18 cellular contexts compared by ENCODE assay signal in genomic region chr22:22057617-22058378, GRCh38.
DNase-seq lines count a peak whose midpoint lies in the region; ATAC-seq, FAIRE-seq and TF ChIP-seq lines count a peak whose summit lies in the region.
"Had no signal": no experiment of that assay in that cellular context is flagged by ENCODE, and none has a peak within 500 bp of the region (broad histone marks: within the 10 kb centered on the region; RNA-seq: fewer than 3 reads in every experiment).

No MANE protein-coding gene starts in this region.

- H2BK5ac ChIP-seq in neuronal stem cell (ENCODE audit: low read length): no peak overlapping the region

- H3K4me3 ChIP-seq in HepG2 (replicated peaks in 1 of 3; ENCODE audit: insufficient read depth in 1 of 3, low read depth in 2 of 3, low read length in 3 of 3): no peak overlapping the region
- H3K4me3 ChIP-seq in right lobe of liver: no peak overlapping the region
- no peak overlapping the region for H3K4me3 ChIP-seq in K562
- H3K4me3 ChIP-seq in neuronal stem cell (ENCODE audit: low read length in 2 of 2): no peak overlapping the region
- H3K4me3 ChIP-seq: GM12878, MG63, PC-9 had no signal

- H3K36me3 ChIP-seq in HepG2 (replicated peaks in 1 of 2; ENCODE audit: control insufficient read depth in 1 of 2, insufficient read depth in 2 of 2, low read length in 2 of 2) (no peaks in the 10 kb centered on the region), right lobe of liver (peaks cover 0 to under 1% (median 0%) of the 10 kb centered on the region in 4 donors), K562 (ENCODE audit: control insufficient read depth, insufficient read depth, low read length) (no peaks in the 10 kb centered on the region), neuronal stem cell (replicated peaks in 1 of 2; ENCODE audit: control insufficient read depth in 2 of 2, insufficient read depth in 2 of 2, low read length in 2 of 2) (no peaks in the 10 kb centered on the region)
- H3K36me3 ChIP-seq: MG63 had no signal

- no peak overlapping the region for H3K14ac ChIP-seq in neuronal stem cell (ENCODE audit: low read length)

- H3K9ac ChIP-seq in HepG2 (ENCODE audit: insufficient read depth, low read depth, low read length) (no peak overlapping the region), K562 (ENCODE audit: insufficient read depth in 1 of 2, low read depth in 2 of 2, low read length in 2 of 2) (peak overlapping the region in 1 of 2 experiments; percentile 5; a peak in 1 of 4 replicates), neuronal stem cell (ENCODE audit: low read depth, low read length, poor library complexity) (no peak overlapping the region)

- H3K23ac ChIP-seq in neuronal stem cell (ENCODE audit: low read depth, low read length, poor library complexity): no peak overlapping the region

- H2AK5ac ChIP-seq in neuronal stem cell (ENCODE audit: low read depth, low read length): no peak overlapping the region

- no peak overlapping the region for H3K18ac ChIP-seq in neuronal stem cell (ENCODE audit: low read length)

- H2AFZ ChIP-seq in HepG2 (ENCODE audit: low read length): no peak overlapping the region
- no peak overlapping the region for H2AFZ ChIP-seq in K562 (ENCODE audit: low read depth, low read length)
- H2AFZ ChIP-seq in neuronal stem cell (ENCODE audit: low read length): peak overlapping the region; percentile 79
- H2AFZ ChIP-seq: PC-9 had no signal

- no peak overlapping the region for H4K91ac ChIP-seq in neuronal stem cell (ENCODE audit: low read depth, low read length, poor library complexity)

- H3K79me1 ChIP-seq in neuronal stem cell (ENCODE audit: low read depth, low read length): no peaks in the 10 kb centered on the region

- POLR2A ChIA-PET in HepG2 (lab: Yijun Ruan, JAX) (no interaction called here), K562 (lab: Yijun Ruan, JAX) (interaction anchor here (0.5 to 12.9 kb wide), 13 partner anchors 8 to 96 kb away, joined by 3 to 110 read pairs (median 4); no protein-coding TSS in a partner anchor)

- TF ChIP-seq CTCF in HepG2 (CRISPR knock-in tag; IDR thresholded peaks at IDR 0.05): no peak
- no peak for TF ChIP-seq CTCF in right lobe of liver (IDR thresholded peaks at IDR 0.05)
- no peak for TF ChIP-seq CTCF in K562 (IDR thresholded peaks at IDR 0.05 in 2 of 3, conservative IDR thresholded peaks at IDR 0.05 in 1 of 3; ENCODE audit: insufficient read depth in 2 of 3, low read depth in 1 of 3, low read length in 3 of 3)

- no peak for TF ChIP-seq RAD21 in HepG2 (CRISPR knock-in tag; IDR thresholded peaks at IDR 0.05)
- TF ChIP-seq RAD21 in K562 (CRISPR knock-in tag; conservative IDR thresholded peaks at IDR 0.05 in 1 of 2, IDR thresholded peaks at IDR 0.05 in 1 of 2): no peak

- no peak overlapping the region for H4K8ac ChIP-seq in neuronal stem cell (ENCODE audit: low read depth, low read length)

- H2BK12ac ChIP-seq in neuronal stem cell (ENCODE audit: low read length): no peak overlapping the region

- in situ Hi-C loops in HepG2 (cut with HindIII; ENCODE audit: extremely low pct_ligation_motif_present, low pct_unique_long_range_greater_than_20kb): no loop called here
- in situ Hi-C loops in K562 (cut with MboI): no loop called here

- H3K27me3 ChIP-seq in HepG2 (ENCODE audit: control insufficient read depth in 1 of 2, insufficient read depth in 2 of 2, low read length in 2 of 2) (peaks cover 0 to 9% of the 10 kb centered on the region in 2 experiments; a peak in 1 of 5 replicates), right lobe of liver (no peaks in the 10 kb centered on the region), K562 (ENCODE audit: control insufficient read depth in 2 of 2, insufficient read depth in 2 of 2, low read length in 2 of 2) (peaks cover 37 to 40% of the 10 kb centered on the region in 2 experiments), neuronal stem cell (ENCODE audit: control insufficient read depth in 3 of 3, insufficient read depth in 3 of 3, low read depth in 1 of 3, low read length in 3 of 3) (no peaks in the 10 kb centered on the region)
- H3K27me3 ChIP-seq: MG63 had no signal

- H3K9me1 ChIP-seq in K562 (ENCODE audit: control insufficient read depth, insufficient read depth, low read length): no peaks in the 10 kb centered on the region

- H3K4me2 ChIP-seq in HepG2 (ENCODE audit: low read depth, low read length): 0 out of 2 replicates have a peak overlapping the region, but pooled peaks have one; percentile 39
- H3K4me2 ChIP-seq in K562 (ENCODE audit: insufficient read depth, low read length): no peak overlapping the region
- H3K4me2 ChIP-seq in neuronal stem cell (ENCODE audit: insufficient read depth, low read length, poor library complexity, severe bottlenecking): no peak overlapping the region
- H3K4me2 ChIP-seq: PC-9 had no signal

- no TSS peak for BruUV-seq in HepG2 (replicated peaks; lab: Mats Ljungman, UMichigan)
- BruUV-seq in K562 (replicated peaks; lab: Mats Ljungman, UMichigan): no TSS peak

- DNase-seq in HepG2 (ENCODE audit: low spot score): no peak
- DNase-seq in right lobe of liver: no peak
- no peak for DNase-seq in K562 (ENCODE audit: extremely low read depth in 1 of 4, low spot score in 3 of 4)
- no peak for DNase-seq in neuronal stem cell (ENCODE audit: low spot score)
- DNase-seq in SW 1271 (lab: John Stamatoyannopoulos, UW): no peak
- DNase-seq in SW480 (ENCODE audit: low spot score): no peak
- no peak for DNase-seq in stimulated activated CD8-positive, alpha-beta memory T cell treated with anti-CD3 and anti-CD28 coated beads, Interleukin-4, amount 100 ng/mL, for 48 hours
- DNase-seq: HCEC 1CT, Kasumi-1, MG63, NCI-H1694 treated with DMSO at 0.1 percent for 48 hours, NCI-H2081 treated with DMSO at 0.1 percent for 48 hours, NCI-H2171 treated with DMSO at 0.1 percent for 48 hours, NCI-H446, PC-9, RPMI8226, SHP77 had no signal

- no peak overlapping the region for H2BK120ac ChIP-seq in neuronal stem cell (ENCODE audit: low read depth, low read length)

- no peak for FAIRE-seq in HepG2 (lab: Jason Lieb, UNC)
- FAIRE-seq in K562 (lab: Jason Lieb, UNC): no peak
- FAIRE-seq: GM12878 had no signal

- H3K27ac ChIP-seq in HepG2 (ENCODE audit: extremely low read length, insufficient read depth, low read length) (no peak overlapping the region), right lobe of liver (no peak overlapping the region), K562 (ENCODE audit: extremely low read depth, low read depth, low read length) (no peak overlapping the region), neuronal stem cell (replicated peaks; ENCODE audit: low read length) (no peak overlapping the region)
- H3K27ac ChIP-seq: PC-9 had no signal

- TF ChIP-seq EP300 in HepG2 (IDR thresholded peaks at IDR 0.05; ENCODE audit: low read depth in 2 of 2, low read length in 2 of 2) (no peak), HepG2 (CRISPR knock-in tag; IDR thresholded peaks at IDR 0.05; ENCODE audit: borderline replicate concordance) (no peak), K562 (IDR thresholded peaks at IDR 0.05; ENCODE audit: low read length) (no peak)

- 84% methylated on average over 3 of the region's 5 CpGs for WGBS in HepG2 (ENCODE audit: low lambda C conversion rate)
- WGBS in right lobe of liver (ENCODE audit: insufficient coverage, low coverage, low lambda C conversion rate, missing lambda C conversion rate): no CpG with 5 or more reads among the region's 5 CpGs
- WGBS in K562 (ENCODE audit: insufficient coverage, low coverage, missing lambda C conversion rate): under 1% methylated on average over 5 of the region's 5 CpGs
- no CpG with 5 or more reads among the region's 5 CpGs for WGBS in neuronal stem cell (ENCODE audit: extremely low coverage in 2 of 2, insufficient read length in 2 of 2, insufficient replicate concordance in 1 of 2), 2 donors

- H3K4me1 ChIP-seq in HepG2 (ENCODE audit: insufficient read depth, low read length): peaks cover 60% of the 10 kb centered on the region
- peaks cover 0 to 20% (median 9%) of the 10 kb centered on the region in 4 donors for H3K4me1 ChIP-seq in right lobe of liver
- peaks cover 0 to 5% of the 10 kb centered on the region in 2 experiments; a peak in 2 of 5 replicates for H3K4me1 ChIP-seq in K562 (replicated peaks in 1 of 2; ENCODE audit: control insufficient read depth in 2 of 2, insufficient read depth in 2 of 2, low read length in 2 of 2)
- peaks cover 10 to 44% of the 10 kb centered on the region in 2 donors for H3K4me1 ChIP-seq in neuronal stem cell (ENCODE audit: control insufficient read depth in 2 of 2, insufficient read depth in 1 of 2, low read depth in 1 of 2, low read length in 2 of 2)

- H3K79me2 ChIP-seq in HepG2 (ENCODE audit: insufficient read depth, low read length) (no peaks in the 10 kb centered on the region), K562 (ENCODE audit: control insufficient read depth, insufficient read depth, low read length) (no peaks in the 10 kb centered on the region)

- H3K4ac ChIP-seq in neuronal stem cell (ENCODE audit: low read length): no peak overlapping the region

- no peak overlapping the region for H2BK15ac ChIP-seq in neuronal stem cell (ENCODE audit: low read length)

- intact Hi-C loops in HepG2 (cut with micrococcal nuclease; ENCODE audit: unreplicated experiment) (no loop called here), right lobe of liver (cut with DNase I) (no loop called here), K562 (cut with micrococcal nuclease) (no loop called here)

- ATAC-seq in HepG2 (no peak), right lobe of liver (no peak), K562 (no peak)

- no peak for TF ChIP-seq POLR2A in HepG2 (IDR thresholded peaks at IDR 0.05; ENCODE audit: insufficient read depth in 1 of 2, low read depth in 2 of 2, low read length in 2 of 2)
- TF ChIP-seq POLR2A in right lobe of liver (IDR thresholded peaks at IDR 0.05): no peak
- no peak for TF ChIP-seq POLR2A in K562 (conservative IDR thresholded peaks at IDR 0.05)

- no peaks in the 10 kb centered on the region for H3K9me3 ChIP-seq in HepG2 (ENCODE audit: low read length)
- H3K9me3 ChIP-seq in right lobe of liver: no peaks in the 10 kb centered on the region
- H3K9me3 ChIP-seq in K562 (replicated peaks; ENCODE audit: control insufficient read depth, insufficient read depth, low read depth, low read length): no peaks in the 10 kb centered on the region
- H3K9me3 ChIP-seq in neuronal stem cell (replicated peaks in 1 of 2; ENCODE audit: control insufficient read depth in 2 of 2, insufficient read depth in 1 of 2, low read depth in 1 of 2, low read length in 2 of 2): no peaks in the 10 kb centered on the region
- H3K9me3 ChIP-seq: MG63 had no signal

- H4K20me1 ChIP-seq in HepG2 (ENCODE audit: insufficient read depth, low read length) (no peaks in the 10 kb centered on the region), K562 (replicated peaks; ENCODE audit: control insufficient read depth, insufficient read depth, low read length) (0 out of 2 replicates have a peak, but pooled peaks cover 3% of the 10 kb centered on the region)

- CTCF ChIA-PET in HepG2 (lab: Yijun Ruan, JAX; ENCODE audit: low intra/inter-chr PET ratio, low total read pairs): no interaction called here
- CTCF ChIA-PET in K562 (lab: Yijun Ruan, JAX; ENCODE audit: low intra/inter-chr PET ratio): no interaction called here

Comparison
In these comparisons a context has a peak if more than half of its experiments do, and no peak if none do; other contexts are left out.
1. Of the 241 proteins assayed by ChIP-seq in both HepG2 and K562: peak only in HepG2: none; only in K562: FOXJ3, FOXK1, FOXP4, RERE, TGIF2, ZBTB43 and 3 more; in both: none; in neither: 231; mixed calls (peak in some experiments, not most) for 1.